8 cellular contexts compared by ENCODE assay signal in genomic region chr11:12893787-12894672, GRCh38.
DNase-seq lines count a peak whose midpoint lies in the region; ATAC-seq, FAIRE-seq and TF ChIP-seq lines count a peak whose summit lies in the region.

No MANE protein-coding gene starts in this region.

- H3K36me3 ChIP-seq in SJCRH30 (peaks cover 5% of the 10 kb centered on the region), hepatocyte (replicated peaks; ENCODE audit: insufficient read depth, low read depth) (no peaks in the 10 kb centered on the region), small intestine (ENCODE audit: control insufficient read depth in 2 of 2, insufficient read depth in 2 of 2, low read length in 2 of 2) (no peaks in the 10 kb centered on the region)

- H3K27me3 ChIP-seq in SJCRH30: no peaks in the 10 kb centered on the region
- H3K27me3 ChIP-seq in hepatocyte: no peaks in the 10 kb centered on the region
- H3K27me3 ChIP-seq in small intestine (ENCODE audit: control insufficient read depth in 2 of 2, insufficient read depth in 2 of 2, low read length in 2 of 2): no peaks in the 10 kb centered on the region

- no peak for ATAC-seq in GM21825 (IDR thresholded peaks at IDR 0.05; ENCODE audit: unreplicated experiment)

- no peak overlapping the region for H3K4me3 ChIP-seq in Jurkat, Clone E6-1 (ENCODE audit: low read length)
- no peak overlapping the region for H3K4me3 ChIP-seq in SJCRH30
- no peak overlapping the region for H3K4me3 ChIP-seq in hepatocyte
- H3K4me3 ChIP-seq in small intestine (ENCODE audit: low read depth in 1 of 2, low read length in 2 of 2): no peak overlapping the region

- no peaks in the 10 kb centered on the region for H4K20me1 ChIP-seq in hepatocyte (ENCODE audit: insufficient read depth, poor library complexity, severe bottlenecking)

- no peak for FAIRE-seq in small intestine (lab: Jason Lieb, UNC)

- H3K9me3 ChIP-seq in SJCRH30 (replicated peaks) (no peaks in the 10 kb centered on the region), hepatocyte (ENCODE audit: low read depth) (no peaks in the 10 kb centered on the region), small intestine (ENCODE audit: control insufficient read depth, low read depth) (no peaks in the 10 kb centered on the region)

- H3K27ac ChIP-seq in SJCRH30: no peak overlapping the region
- no peak overlapping the region for H3K27ac ChIP-seq in hepatocyte
- H3K27ac ChIP-seq in small intestine (ENCODE audit: low read depth in 1 of 2, low read length in 1 of 2): no peak overlapping the region

- no peak overlapping the region for H2AFZ ChIP-seq in hepatocyte

- peaks cover 12% of the 10 kb centered on the region for H3K79me2 ChIP-seq in hepatocyte

- DNase-seq in NCI-H2171 treated with DMSO at 0.1 percent for 48 hours (lab: John Stamatoyannopoulos, UW): peak; percentile 51
- no peak for DNase-seq in NCI-H2171 (lab: John Stamatoyannopoulos, UW)
- DNase-seq in Jurkat, Clone E6-1 (ENCODE audit: low read depth, low spot score): peak; percentile 26
- DNase-seq in SJCRH30: peak; percentile 61 to 72
- DNase-seq in anterior cingulate cortex (lab: John Stamatoyannopoulos, UW): peak in 39 of 58 donors; percentile 6 to 78 (median 26)
- DNase-seq in hepatocyte (ENCODE audit: low spot score): peak; percentile 66
- peak; percentile 39 for DNase-seq in small intestine

- H3K9me2 ChIP-seq in hepatocyte (replicated peaks; ENCODE audit: insufficient read depth): no peaks in the 10 kb centered on the region

- no peak overlapping the region for H3K4me2 ChIP-seq in hepatocyte

- peak; percentile 92 for TF ChIP-seq CTCF in hepatocyte (IDR thresholded peaks at IDR 0.05; ENCODE audit: poor library complexity)

- WGBS in hepatocyte (ENCODE audit: low lambda C conversion rate, missing lambda C conversion rate): 57% methylated on average over 12 of the region's 12 CpGs
- 57 to 61% (median 58%) methylated on average over 12 of the region's 12 CpGs for WGBS in small intestine, 3 donors

- H3K4me1 ChIP-seq in SJCRH30: no peaks in the 10 kb centered on the region; the same call in 1 of the 2 replicates
- H3K4me1 ChIP-seq in hepatocyte (ENCODE audit: insufficient read depth): peaks cover 4% of the 10 kb centered on the region
- no peaks in the 10 kb centered on the region for H3K4me1 ChIP-seq in small intestine (ENCODE audit: control insufficient read depth in 2 of 2, insufficient read depth in 1 of 2, low read depth in 1 of 2, low read length in 1 of 2)
